Comparison of ENCODE assay signal across 1 cellular context in genomic region chr5:69494481-69494880, GRCh38.
TF ChIP-seq lines count a peak whose summit lies in the region.

No MANE protein-coding gene starts in this region.

TF ChIP-seq in liver, 16 proteins besides CTCF, POLR2A, EP300 and RAD21 (continued from another document):
- TF ChIP-seq REST (IDR thresholded peaks at IDR 0.05) (no peak), JUND (IDR thresholded peaks at IDR 0.05) (no peak), RXRA (IDR thresholded peaks at IDR 0.05) (no peak), HNF4G (IDR thresholded peaks at IDR 0.05) (no peak)
